Comparison of ENCODE assay signal across 12 cellular contexts in the genomic region with DNA sequence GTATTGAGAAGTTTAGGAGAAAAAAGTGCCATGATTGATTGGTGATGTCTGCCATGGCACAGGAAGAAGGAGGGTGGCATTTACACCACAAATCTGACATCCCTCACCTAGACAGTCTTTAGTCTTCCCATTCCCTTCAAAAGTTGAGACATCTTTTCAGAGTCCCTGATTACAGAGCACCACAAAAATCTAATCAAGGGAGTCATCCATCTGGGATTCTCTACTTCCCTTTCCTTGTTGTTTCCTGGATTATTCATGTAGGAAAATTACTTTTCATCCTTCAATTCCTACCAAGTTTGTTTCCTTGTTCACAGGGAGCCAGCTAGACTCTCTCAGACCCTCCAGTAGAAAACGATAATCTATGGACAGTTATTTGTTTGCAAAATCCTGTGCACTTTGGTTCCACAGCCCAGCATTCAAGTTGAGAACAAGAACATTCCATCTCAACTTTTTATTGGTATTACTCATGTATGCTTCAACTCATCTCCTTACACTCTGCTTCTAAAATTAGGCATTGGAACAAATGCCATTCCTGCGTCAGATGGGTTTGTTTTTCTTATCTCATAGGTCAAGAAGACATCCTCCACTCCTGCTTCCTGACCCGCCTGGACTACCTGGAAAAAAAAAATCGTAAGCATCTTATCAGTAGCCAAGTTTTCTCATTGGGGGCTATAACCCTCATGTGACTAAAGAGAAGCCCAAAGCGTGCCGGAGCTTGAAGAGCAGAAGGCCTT.
A peak's percentile ranks its signal among the peaks of the same experiment; 100 is the strongest.
DNase-seq lines count a peak whose midpoint lies in the region; ATAC-seq and TF ChIP-seq lines count a peak whose summit lies in the region.
"Had no signal": no experiment of that assay in that cellular context is flagged by ENCODE, and none has a peak within 500 bp of the region (broad histone marks: within the 10 kb centered on the region; RNA-seq: fewer than 3 reads in every experiment).

No MANE protein-coding gene starts in this region.

- H3K4me1 Mint-ChIP-seq in activated naive CD4-positive, alpha-beta T cell treated with anti-CD3 and anti-CD28 coated beads for 36 hours (ENCODE audit: low read depth), result peaks cover 13% of the 10 kb centered on the region

- H3K27ac ChIP-seq in HCT116 (ENCODE audit: low read depth, low read length) (peak overlapping the region; percentile 21; the same call in 1 of the 2 replicates), smooth muscle cell (ENCODE audit: low read depth) (peak overlapping the region; percentile 76)

- no TSS peak for BruUV-seq in HCT116 (replicated peaks; lab: Mats Ljungman, UMichigan)

- H3K4me2 ChIP-seq in HCT116 (ENCODE audit: low read length) (peak overlapping the region; percentile 61), smooth muscle cell (peak overlapping the region; percentile 61)

- POLR2A ChIA-PET in HCT116 (lab: Charles Lee), result no interaction called here

- 31% methylated on average over 6 of the region's 6 CpGs for WGBS in smooth muscle cell (ENCODE audit: low lambda C conversion rate)

- H3K9me3 Mint-ChIP-seq in activated naive CD4-positive, alpha-beta T cell treated with anti-CD3 and anti-CD28 coated beads for 36 hours, result peaks cover 2% of the 10 kb centered on the region

- no peak for TF ChIP-seq RAD21 in HCT116 (IDR thresholded peaks at IDR 0.05; ENCODE audit: low read depth)

- no peak overlapping the region for H3K4me3 Mint-ChIP-seq in activated naive CD4-positive, alpha-beta T cell treated with anti-CD3 and anti-CD28 coated beads for 36 hours
- H3K4me3 Mint-ChIP-seq: activated CD8-positive, alpha-beta T cell treated with anti-CD3 and anti-CD28 coated beads, Interleukin-2, amount 10 ng/mL, durations not matched to agents 7 days and 5 days; activated naive CD8-positive, alpha-beta T cell treated with anti-CD3 and anti-CD28 coated beads, Interleukin-2, amount 50 U/mL, for 24 hours; mesothelial cell of epicardium had no signal

- peaks cover 5% of the 10 kb centered on the region for H3F3A ChIP-seq in smooth muscle cell (ENCODE audit: low read depth)

- H3K4me3 ChIP-seq in HCT116 (replicated peaks in 1 of 2; ENCODE audit: low read depth in 1 of 2, low read length in 2 of 2), result peak overlapping the region in 1 of 2 experiments; percentile 23; a peak in 1 of 4 replicates
- peak overlapping the region; percentile 62 for H3K4me3 ChIP-seq in adipocyte (ENCODE audit: low read length)
- H3K4me3 ChIP-seq in smooth muscle cell, result no peak overlapping the region
- H3K4me3 ChIP-seq in BE2C (ENCODE audit: low read depth, low read length), result no peak overlapping the region

- H3K27me3 ChIP-seq in HCT116 (ENCODE audit: insufficient read depth, low read length), result no peaks in the 10 kb centered on the region
- H3K27me3 ChIP-seq in adipocyte (replicated peaks; ENCODE audit: control insufficient read depth, insufficient read depth, low read length), result no peaks in the 10 kb centered on the region
- no peaks in the 10 kb centered on the region for H3K27me3 ChIP-seq in smooth muscle cell (ENCODE audit: low read depth)
- no peaks in the 10 kb centered on the region for H3K27me3 ChIP-seq in BE2C

- no peaks in the 10 kb centered on the region for H3K27me3 Mint-ChIP-seq in activated naive CD4-positive, alpha-beta T cell treated with anti-CD3 and anti-CD28 coated beads for 36 hours (ENCODE audit: low read depth)
- H3K27me3 Mint-ChIP-seq: activated naive CD8-positive, alpha-beta T cell treated with anti-CD3 and anti-CD28 coated beads, Interleukin-2, amount 50 U/mL, for 24 hours had no signal

- H2AFZ ChIP-seq in HCT116 (ENCODE audit: low read depth, low read length, poor library complexity, severe bottlenecking) (peak overlapping the region; percentile 49), smooth muscle cell (ENCODE audit: low read depth) (no peak overlapping the region)

- peak; percentile 26 for DNase-seq in HCT116 (ENCODE audit: low read depth, low spot score)
- DNase-seq in adipocyte (ENCODE audit: low read depth), result peak; percentile 13
- peak; percentile 14 for DNase-seq in glomerular visceral epithelial cell (ENCODE audit: extremely low spot score)
- DNase-seq in smooth muscle cell (lab: John Stamatoyannopoulos, UW; ENCODE audit: unreplicated experiment), result no peak
- no peak for DNase-seq in activated CD4-positive, alpha-beta T cell treated with anti-CD3 and anti-CD28 coated beads, Interleukin-2, amount 50 U/mL, for 4 hours
- DNase-seq in activated naive CD4-positive, alpha-beta T cell treated with anti-CD3 and anti-CD28 coated beads for 36 hours, result no peak
- DNase-seq in BE2C, result no peak
- DNase-seq: activated CD8-positive, alpha-beta T cell treated with anti-CD3 and anti-CD28 coated beads, Interleukin-2, amount 10 ng/mL, durations not matched to agents 7 days and 5 days; activated naive CD8-positive, alpha-beta T cell treated with anti-CD3 and anti-CD28 coated beads, Interleukin-2, amount 50 U/mL, for 24 hours; NCI-H526 treated with DMSO at 0.1 percent for 48 hours had no signal

- no peaks in the 10 kb centered on the region for H3K36me3 Mint-ChIP-seq in activated naive CD4-positive, alpha-beta T cell treated with anti-CD3 and anti-CD28 coated beads for 36 hours (ENCODE audit: low read depth)

- H4K20me1 ChIP-seq in HCT116 (ENCODE audit: insufficient read depth), result no peaks in the 10 kb centered on the region
- H4K20me1 ChIP-seq in smooth muscle cell (ENCODE audit: low read depth), result no peaks in the 10 kb centered on the region

- RAD21 ChIA-PET in HCT116 (lab: Charles Lee; ENCODE audit: low non-redundant PET in 1 of 2, low total read pairs in 2 of 2, uncharacterized antibody in 2 of 2, unreplicated experiment in 2 of 2), result no interaction called here

- H3K4me1 ChIP-seq in HCT116 (ENCODE audit: control insufficient read depth in 1 of 2, insufficient read depth in 2 of 2, low read length in 2 of 2) (peaks cover 45 to 64% of the 10 kb centered on the region in 2 experiments), adipocyte (ENCODE audit: control insufficient read depth, insufficient read depth, low read length) (peaks cover 78% of the 10 kb centered on the region), smooth muscle cell (ENCODE audit: low read depth) (peaks cover 13% of the 10 kb centered on the region), BE2C (no peaks in the 10 kb centered on the region)

- TF ChIP-seq POLR2A in HCT116 (IDR thresholded peaks at IDR 0.05; ENCODE audit: borderline replicate concordance, extremely low read depth, insufficient read depth, insufficient read length), result no peak

- no peak overlapping the region for H3K27ac Mint-ChIP-seq in activated naive CD4-positive, alpha-beta T cell treated with anti-CD3 and anti-CD28 coated beads for 36 hours
- H3K27ac Mint-ChIP-seq: activated CD8-positive, alpha-beta T cell treated with anti-CD3 and anti-CD28 coated beads, Interleukin-2, amount 10 ng/mL, durations not matched to agents 7 days and 5 days; activated naive CD8-positive, alpha-beta T cell treated with anti-CD3 and anti-CD28 coated beads, Interleukin-2, amount 50 U/mL, for 24 hours; mesothelial cell of epicardium had no signal

- CTCF ChIA-PET in HCT116 (lab: Charles Lee), result no interaction called here
- CTCF ChIA-PET in activated naive CD4-positive, alpha-beta T cell treated with anti-CD3 and anti-CD28 coated beads for 36 hours (lab: Charles Lee), result interaction anchor here (0.9 kb wide), 1 partner anchor 37 kb away, joined by 5 read pairs; no protein-coding TSS in a partner anchor

- H3K9ac ChIP-seq in HCT116 (ENCODE audit: low read length) (no peak overlapping the region), adipocyte (ENCODE audit: low read length) (peak overlapping the region; percentile 78), smooth muscle cell (ENCODE audit: low read depth) (no peak overlapping the region)

- ATAC-seq in HCT116 (peak; percentile 36), GM18511 (IDR thresholded peaks at IDR 0.05; ENCODE audit: unreplicated experiment) (no peak)
- ATAC-seq: activated CD8-positive, alpha-beta T cell treated with anti-CD3 and anti-CD28 coated beads, Interleukin-2, amount 10 ng/mL, durations not matched to agents 7 days and 5 days; activated naive CD8-positive, alpha-beta T cell treated with anti-CD3 and anti-CD28 coated beads, Interleukin-2, amount 50 U/mL, for 24 hours had no signal

- no peak for TF ChIP-seq CTCF in HCT116 (IDR thresholded peaks at IDR 0.05 in 2 of 3, conservative IDR thresholded peaks at IDR 0.05 in 1 of 3; ENCODE audit: borderline replicate concordance in 1 of 3, insufficient read depth in 1 of 3, low read depth in 2 of 3, low read length in 2 of 3)
- no peak for TF ChIP-seq CTCF in smooth muscle cell (IDR thresholded peaks at IDR 0.05; ENCODE audit: borderline replicate concordance, insufficient read depth, poor library complexity, severe bottlenecking)
- no peak for TF ChIP-seq CTCF in BE2C (IDR thresholded peaks at IDR 0.05; ENCODE audit: low read depth, low read length)

- no peaks in the 10 kb centered on the region for H3K9me2 ChIP-seq in HCT116 (ENCODE audit: insufficient read depth)

- H3K9me3 ChIP-seq in HCT116 (ENCODE audit: control insufficient read depth in 1 of 2, insufficient read depth in 1 of 2, low read depth in 1 of 2, low read length in 2 of 2) (0 out of 4 replicates have a peak, but pooled peaks cover 0 to 6% of the 10 kb centered on the region in 2 experiments), adipocyte (ENCODE audit: control insufficient read depth, low read length) (no peaks in the 10 kb centered on the region), smooth muscle cell (replicated peaks; ENCODE audit: low read depth) (no peaks in the 10 kb centered on the region), BE2C (no peaks in the 10 kb centered on the region)

- H3K36me3 ChIP-seq in HCT116 (ENCODE audit: control insufficient read depth in 1 of 2, insufficient read depth in 2 of 2, low read length in 2 of 2) (no peaks in the 10 kb centered on the region), adipocyte (ENCODE audit: control insufficient read depth, insufficient read depth, low read length, severe bottlenecking) (no peaks in the 10 kb centered on the region), smooth muscle cell (ENCODE audit: low read depth) (no peaks in the 10 kb centered on the region), BE2C (no peaks in the 10 kb centered on the region)

- H3K79me2 ChIP-seq in HCT116 (ENCODE audit: insufficient read depth, low read length) (no peaks in the 10 kb centered on the region), smooth muscle cell (ENCODE audit: low read depth) (no peaks in the 10 kb centered on the region)

- intact Hi-C loops in HCT116 (cut with micrococcal nuclease), result loop anchor here (2.0 to 10.0 kb wide), 2 partner anchors 260 to 342 kb away; a partner anchor contains a TSS
- intact Hi-C loops in activated naive CD4-positive, alpha-beta T cell treated with anti-CD3 and anti-CD28 coated beads for 36 hours (cut with micrococcal nuclease), result no loop called here

TF ChIP-seq in HCT116, 20 proteins besides CTCF, POLR2A, EP300 and RAD21 (continues in another document):
- TF ChIP-seq SP1 (IDR thresholded peaks at IDR 0.05; ENCODE audit: low read depth), result peak; percentile 55

Comparison
In these comparisons a context has a peak if more than half of its experiments do, and no peak if none do; other contexts are left out.
1. DNase-seq: peak in HCT116 (single experiment), adipocyte (single experiment) and glomerular visceral epithelial cell (single experiment); none in smooth muscle cell (single experiment), activated CD4-positive, alpha-beta T cell treated with anti-CD3 and anti-CD28 coated beads, Interleukin-2, amount 50 U/mL, for 4 hours (0 of 2), activated naive CD4-positive, alpha-beta T cell treated with anti-CD3 and anti-CD28 coated beads for 36 hours (single experiment) and BE2C (single experiment).